21 cellular contexts compared by ENCODE assay signal in genomic region chrX:123121241-123121640, GRCh38.
A peak's percentile ranks its signal among the peaks of the same experiment; 100 is the strongest.
DNase-seq lines count a peak whose midpoint lies in the region; ATAC-seq and TF ChIP-seq lines count a peak whose summit lies in the region.
"Had no signal": no experiment of that assay in that cellular context is flagged by ENCODE, and none has a peak within 500 bp of the region (broad histone marks: within the 10 kb centered on the region; RNA-seq: fewer than 3 reads in every experiment).

No MANE protein-coding gene starts in this region.

- DNase-seq in AG10803 (ENCODE audit: low read depth) (peak; percentile 36), HK-2 (ENCODE audit: unreplicated experiment) (peak; percentile 1), astrocyte of the spinal cord (ENCODE audit: low read depth, low spot score) (peak; percentile 1), foreskin keratinocyte (peak; percentile 1 to 58), amniotic stem cell (lab: John Stamatoyannopoulos, UW) (no peak)
- DNase-seq in activated naive CD4-positive, alpha-beta T cell (lab: John Stamatoyannopoulos, UW) = no peak
- DNase-seq: Calu3; CD4-positive, alpha-beta memory T cell; IMR-90; MM.1S; NCI-H1092; NCI-H1436 treated with DMSO at 0.1 percent for 48 hours; NCI-H2029; NCI-H345; NCI-H524 treated with DMSO at 0.1 percent for 48 hours; PC-9 had no signal

- no peak overlapping the region for H3K27ac ChIP-seq in foreskin keratinocyte
- H3K27ac ChIP-seq: BLaER1, PC-9, SJCRH30 had no signal

- ATAC-seq in foreskin keratinocyte (no peak), HG02938 (IDR thresholded peaks at IDR 0.05; ENCODE audit: unreplicated experiment) (no peak), GM21576 (IDR thresholded peaks at IDR 0.05; ENCODE audit: unreplicated experiment) (no peak)

- in situ Hi-C loops in astrocyte of the spinal cord (cut with HindIII; ENCODE audit: low sequenced_read_pairs) = no loop called here

- no peak for TF ChIP-seq CTCF in AG10803 (conservative IDR thresholded peaks at IDR 0.05; ENCODE audit: low read length)
- TF ChIP-seq CTCF in astrocyte of the spinal cord (IDR thresholded peaks at IDR 0.05; ENCODE audit: low read depth, low read length) = no peak
- TF ChIP-seq CTCF in foreskin keratinocyte (conservative IDR thresholded peaks at IDR 0.05) = no peak

- H3K4me3 ChIP-seq in AG10803 (ENCODE audit: low read length) (no peak overlapping the region), astrocyte of the spinal cord (ENCODE audit: low read depth, low read length) (no peak overlapping the region)
- H3K4me3 ChIP-seq: BLaER1, HAP-1, PC-9, SJCRH30 had no signal

- no peaks in the 10 kb centered on the region for H3K27me3 ChIP-seq in foreskin keratinocyte
- H3K27me3 ChIP-seq: SJCRH30 had no signal

- H3K4me1 ChIP-seq in foreskin keratinocyte = no peaks in the 10 kb centered on the region
- H3K4me1 ChIP-seq: BLaER1, HAP-1, SJCRH30 had no signal

Comparison
In these comparisons a context has a peak if more than half of its experiments do, and no peak if none do; other contexts are left out.
1. DNase-seq: peak in AG10803 (single experiment), HK-2 (single experiment), astrocyte of the spinal cord (single experiment) and foreskin keratinocyte (2 of 2); none in activated naive CD4-positive, alpha-beta T cell (0 of 4) and amniotic stem cell (single experiment).